Comparison of ENCODE assay signal across 8 cellular contexts in genomic region chr12:10211975-10212622, GRCh38. TPM values are rescaled to one million over a fixed set of nuclear protein-coding genes. Genes with fewer than 3 reads are reported as not detected.
DNase-seq lines count a peak whose midpoint lies in the region; ATAC-seq, FAIRE-seq and TF ChIP-seq lines count a peak whose summit lies in the region.

No MANE protein-coding gene starts in this region.

- no peak overlapping the region for H2AFZ ChIP-seq in ACC112 (ENCODE audit: low read length, unreplicated experiment)

- H3K9ac ChIP-seq in NT2/D1 (ENCODE audit: insufficient read length, low read depth), result peak overlapping the region; percentile 78

- no peak for TF ChIP-seq CTCF in lung (IDR thresholded peaks at IDR 0.05; ENCODE audit: control extremely low read depth, extremely low read depth)

- ATAC-seq in effector memory CD8-positive, alpha-beta T cell (replicated peaks), result peak; percentile 60
- peak; percentile 93 for ATAC-seq in lung (ENCODE audit: insufficient read depth, low FRiP score)

- DNase-seq in GM19239 (ENCODE audit: insufficient read length, low spot score) (no peak), HPDE6-E6E7 (ENCODE audit: extremely low spot score) (peak; percentile 97), NT2/D1 (ENCODE audit: low read depth, low spot score) (peak; percentile 98), lung (ENCODE audit: low spot score) (peak; percentile 96)
- DNase-seq in activated CD8-positive, alpha-beta memory T cell treated with anti-CD3 and anti-CD28 coated beads, Interleukin-2, amount 50 U/mL, for 24 hours (ENCODE audit: extremely low read depth), result peak; percentile 74
- DNase-seq in effector memory CD8-positive, alpha-beta T cell, result peak; percentile 82 to 90 (median 83)
- peak; percentile 46 to 76 (median 53) for DNase-seq in stimulated activated CD4-positive, alpha-beta T cell treated with anti-CD3 and anti-CD28 coated beads, TNF-alpha, amount 100 ng/mL, for 1 hour (ENCODE audit: low read depth in 3 of 3, low spot score in 1 of 3)

- peaks cover 20 to 33% of the 10 kb centered on the region in 2 donors for H3K4me1 Mint-ChIP-seq in effector memory CD8-positive, alpha-beta T cell (ENCODE audit: low read depth in 2 of 2)

- peak overlapping the region; percentile 92 to 95 for H3K4me3 Mint-ChIP-seq in effector memory CD8-positive, alpha-beta T cell

- H3K9me3 ChIP-seq in NT2/D1 (ENCODE audit: insufficient read depth, low read length), result no peaks in the 10 kb centered on the region
- H3K9me3 ChIP-seq in lung (ENCODE audit: control insufficient read depth in 2 of 2, insufficient read depth in 1 of 2, low read length in 1 of 2), result no peaks in the 10 kb centered on the region

- H3K79me2 ChIP-seq in ACC112 (ENCODE audit: control insufficient read depth, insufficient read depth, low read length, unreplicated experiment), result peaks cover 20% of the 10 kb centered on the region

- H3K27ac Mint-ChIP-seq in effector memory CD8-positive, alpha-beta T cell, result peak overlapping the region; percentile 99 to 100

- H3K4me3 ChIP-seq in ACC112 (ENCODE audit: low read depth, low read length) (peak overlapping the region; percentile 95), NT2/D1 (ENCODE audit: insufficient read length, low read depth) (peak overlapping the region; percentile 75), lung (no peak overlapping the region)

- WGBS in lung, 2 donors, result 31 to 38% methylated on average over 38 of the region's 38 CpGs

- peaks cover 56% of the 10 kb centered on the region for H3K36me3 Mint-ChIP-seq in effector memory CD8-positive, alpha-beta T cell (ENCODE audit: insufficient read depth)

- H3K36me3 ChIP-seq in ACC112 (ENCODE audit: insufficient read depth, low read length) (no peaks in the 10 kb centered on the region), NT2/D1 (ENCODE audit: insufficient read depth, insufficient read length, low read length) (peaks cover 11% of the 10 kb centered on the region), lung (ENCODE audit: control insufficient read depth in 2 of 2, insufficient read depth in 2 of 2, low read length in 2 of 2) (no peaks in the 10 kb centered on the region)

- H3K27me3 ChIP-seq in ACC112 (ENCODE audit: insufficient read depth, low read length) (no peaks in the 10 kb centered on the region), NT2/D1 (ENCODE audit: insufficient read depth, insufficient read length) (no peaks in the 10 kb centered on the region), lung (ENCODE audit: control insufficient read depth, insufficient read depth) (no peaks in the 10 kb centered on the region)

- H3K27ac ChIP-seq in ACC112 (ENCODE audit: low read depth, low read length), result peak overlapping the region; percentile 99
- H3K27ac ChIP-seq in lung (ENCODE audit: low read depth in 1 of 2, low read length in 1 of 2), result peak overlapping the region; percentile 99 to 100

- peak; percentile 76 for FAIRE-seq in GM19239 (lab: Jason Lieb, UNC)

- no peaks in the 10 kb centered on the region for H3K27me3 Mint-ChIP-seq in effector memory CD8-positive, alpha-beta T cell

- H3K4me1 ChIP-seq in ACC112 (ENCODE audit: control insufficient read depth, insufficient read depth, low read length, unreplicated experiment), result peaks cover 7% of the 10 kb centered on the region
- H3K4me1 ChIP-seq in NT2/D1 (ENCODE audit: insufficient read depth, insufficient read length), result no peaks in the 10 kb centered on the region
- peaks cover 0 to 8% of the 10 kb centered on the region in 2 donors for H3K4me1 ChIP-seq in lung (ENCODE audit: control insufficient read depth in 2 of 2, insufficient read depth in 2 of 2, low read length in 2 of 2)

- no peaks in the 10 kb centered on the region for H3K9me3 Mint-ChIP-seq in effector memory CD8-positive, alpha-beta T cell

RNA-seq across cellular contexts. Expression of gene GABARAPL1, which starts 0.6 kb away (rescaled TPM):
- 10 to 100 TPM; 62.9 to 88.5 TPM for total RNA-seq in lung
- 10 to 100 TPM; 44.0 to 87.1 TPM for polyA plus RNA-seq in lung

RNA-seq across cellular contexts. Expression of gene TMEM52B, which starts 33.3 kb away (rescaled TPM):
- 1 to 10 TPM; 1.3 to 2.3 TPM for total RNA-seq in lung
- 1 to 10 TPM in 1 of 2 donors, under 1 TPM in 1; 0.83 to 2.2 TPM for polyA plus RNA-seq in lung

RNA-seq across cellular contexts. Expression of gene OLR1, which starts 40.2 kb away (rescaled TPM):
- total RNA-seq in lung, result 10 to 100 TPM; 11.3 to 52.1 TPM
- polyA plus RNA-seq in lung, result 10 to 100 TPM; 18.6 to 24.6 TPM
